In the genomic region with DNA sequence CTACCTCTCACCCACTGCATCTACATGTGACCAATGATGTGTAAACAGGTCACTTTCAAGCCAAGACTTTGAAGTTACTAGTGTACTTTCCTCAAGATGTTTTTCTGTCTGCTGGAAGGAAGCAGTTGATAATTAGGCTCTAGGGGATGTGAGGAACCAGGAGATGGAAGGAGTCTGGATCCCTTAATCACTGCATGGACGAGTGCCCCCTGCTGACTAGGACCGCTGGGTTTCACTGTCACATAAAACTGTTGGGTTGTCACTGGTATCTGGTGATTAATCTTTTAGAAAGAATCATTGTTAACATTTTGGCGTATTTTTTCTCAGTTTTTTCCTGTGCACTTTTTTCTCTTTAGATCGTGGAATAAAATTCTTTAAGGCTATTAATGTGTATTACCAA, we compare ENCODE assay signal across 10 cellular contexts.
DNase-seq lines count a peak whose midpoint lies in the region; ATAC-seq, FAIRE-seq and TF ChIP-seq lines count a peak whose summit lies in the region.
"Had no signal": no experiment of that assay in that cellular context is flagged by ENCODE, and none has a peak within 500 bp of the region (broad histone marks: within the 10 kb centered on the region; RNA-seq: fewer than 3 reads in every experiment).

No MANE protein-coding gene starts in this region.

- H3K9me3 ChIP-seq in HepG2 (ENCODE audit: low read length) (no peaks in the 10 kb centered on the region), right lobe of liver (no peaks in the 10 kb centered on the region), left lung (no peaks in the 10 kb centered on the region)

- no peak overlapping the region for H3K4me2 ChIP-seq in HepG2 (ENCODE audit: low read depth, low read length)

- FAIRE-seq in HepG2 (lab: Jason Lieb, UNC), result no peak

- no peak overlapping the region for H3K9ac ChIP-seq in HepG2 (ENCODE audit: insufficient read depth, low read depth, low read length)

- no peaks in the 10 kb centered on the region for H3K79me2 ChIP-seq in HepG2 (ENCODE audit: insufficient read depth, low read length)

- H3K27me3 ChIP-seq in HepG2 (ENCODE audit: control insufficient read depth in 1 of 2, insufficient read depth in 2 of 2, low read length in 2 of 2), result no peaks in the 10 kb centered on the region
- no peaks in the 10 kb centered on the region for H3K27me3 ChIP-seq in right lobe of liver
- no peaks in the 10 kb centered on the region for H3K27me3 ChIP-seq in left lung

- H3K36me3 ChIP-seq in HepG2 (replicated peaks in 1 of 2; ENCODE audit: control insufficient read depth in 1 of 2, insufficient read depth in 2 of 2, low read length in 2 of 2), result no peaks in the 10 kb centered on the region
- H3K36me3 ChIP-seq in right lobe of liver, result no peaks in the 10 kb centered on the region
- H3K36me3 ChIP-seq in left lung, result no peaks in the 10 kb centered on the region

- BruUV-seq in HepG2 (replicated peaks; lab: Mats Ljungman, UMichigan), result no TSS peak

- TF ChIP-seq EP300 in HepG2 (IDR thresholded peaks at IDR 0.05; ENCODE audit: low read depth in 2 of 2, low read length in 2 of 2) (no peak), HepG2 (CRISPR knock-in tag; IDR thresholded peaks at IDR 0.05; ENCODE audit: borderline replicate concordance) (no peak)

- no peak overlapping the region for H3K4me3 ChIP-seq in HepG2 (replicated peaks in 1 of 3; ENCODE audit: insufficient read depth in 1 of 3, low read depth in 2 of 3, low read length in 3 of 3)
- no peak overlapping the region for H3K4me3 ChIP-seq in right lobe of liver
- H3K4me3 ChIP-seq in left lung, result no peak overlapping the region

- DNase-seq in HepG2 (ENCODE audit: low spot score), result no peak
- DNase-seq in right lobe of liver, result no peak
- peak; percentile 20 for DNase-seq in SHP77 treated with DMSO at 0.1 percent for 48 hours (lab: John Stamatoyannopoulos, UW)
- peak; percentile 36 for DNase-seq in foreskin melanocyte
- DNase-seq in left lung, result no peak
- no peak for DNase-seq in effector CD8-positive, alpha-beta T cell (lab: John Stamatoyannopoulos, UW)
- DNase-seq in COR-L47 (lab: John Stamatoyannopoulos, UW), result no peak
- DNase-seq: DMS79 treated with DMSO at 0.1 percent for 48 hours, RPMI8226 had no signal

- H2AFZ ChIP-seq in HepG2 (ENCODE audit: low read length), result no peak overlapping the region

- H3K27ac ChIP-seq in HepG2 (ENCODE audit: extremely low read length, insufficient read depth, low read length) (no peak overlapping the region), right lobe of liver (no peak overlapping the region), left lung (no peak overlapping the region)

- POLR2A ChIA-PET in HepG2 (lab: Yijun Ruan, JAX), result no interaction called here

- H3K4me1 ChIP-seq in HepG2 (ENCODE audit: insufficient read depth, low read length) (0 out of 2 replicates have a peak, but pooled peaks cover 10% of the 10 kb centered on the region), right lobe of liver (no peaks in the 10 kb centered on the region), left lung (no peaks in the 10 kb centered on the region)

- TF ChIP-seq CTCF in HepG2 (CRISPR knock-in tag; IDR thresholded peaks at IDR 0.05), result peak; percentile 61
- peak in 2 of 4 donors; percentile 5 to 25 for TF ChIP-seq CTCF in right lobe of liver (IDR thresholded peaks at IDR 0.05)
- TF ChIP-seq CTCF in left lung (IDR thresholded peaks at IDR 0.05), result no peak

- intact Hi-C loops in HepG2 (cut with micrococcal nuclease; ENCODE audit: unreplicated experiment) (loop anchor here (1.0 to 5.0 kb wide), 2 partner anchors 52 to 481 kb away; no protein-coding TSS in a partner anchor), right lobe of liver (cut with DNase I) (no loop called here), left lung (cut with DNase I) (no loop called here)

- no peaks in the 10 kb centered on the region for H4K20me1 ChIP-seq in HepG2 (ENCODE audit: insufficient read depth, low read length)

- no peak for TF ChIP-seq RAD21 in HepG2 (CRISPR knock-in tag; IDR thresholded peaks at IDR 0.05)

- 0% methylated on average over 4 of the region's 4 CpGs for WGBS in HepG2 (ENCODE audit: low lambda C conversion rate)
- 59% methylated on average over 4 of the region's 4 CpGs for WGBS in right lobe of liver (ENCODE audit: insufficient coverage, low coverage, low lambda C conversion rate, missing lambda C conversion rate)

- ATAC-seq in HepG2 (peak; percentile 54; the same call in 1 of the 3 replicates), right lobe of liver (no peak), left lung (no peak), GM21515 (IDR thresholded peaks at IDR 0.05; ENCODE audit: unreplicated experiment) (no peak)

- TF ChIP-seq POLR2A in HepG2 (IDR thresholded peaks at IDR 0.05; ENCODE audit: insufficient read depth in 1 of 2, low read depth in 2 of 2, low read length in 2 of 2) (no peak), right lobe of liver (IDR thresholded peaks at IDR 0.05) (no peak)

- in situ Hi-C loops in HepG2 (cut with HindIII; ENCODE audit: extremely low pct_ligation_motif_present, low pct_unique_long_range_greater_than_20kb), result no loop called here

- CTCF ChIA-PET in HepG2 (lab: Yijun Ruan, JAX; ENCODE audit: low intra/inter-chr PET ratio, low total read pairs), result no interaction called here

TF ChIP-seq in HepG2, 621 proteins besides CTCF, POLR2A, EP300 and RAD21:
- TF ChIP-seq ZNF615 (CRISPR knock-in tag; IDR thresholded peaks at IDR 0.05; ENCODE audit: borderline replicate concordance), result no peak
- TF ChIP-seq SKI (IDR thresholded peaks at IDR 0.05; ENCODE audit: partially characterized antibody), result no peak
- peak; percentile 55 for TF ChIP-seq STAG1 (CRISPR knock-in tag; IDR thresholded peaks at IDR 0.05)
- peak; percentile 31 for TF ChIP-seq SMC3 (IDR thresholded peaks at IDR 0.05; ENCODE audit: low read length)

Comparison
In these comparisons a context has a peak if more than half of its experiments do, and no peak if none do; other contexts are left out.
1. DNase-seq: peak in SHP77 treated with DMSO at 0.1 percent for 48 hours (single experiment) and foreskin melanocyte (single experiment); none in HepG2 (single experiment), right lobe of liver (0 of 3), left lung (0 of 2), effector CD8-positive, alpha-beta T cell (single experiment) and COR-L47 (single experiment).